8 cellular contexts compared by ENCODE assay signal in genomic region chr13:99265823-99266426, GRCh38. TPM values are rescaled to one million over a fixed set of nuclear protein-coding genes. Genes with fewer than 3 reads are reported as not detected.
DNase-seq lines count a peak whose midpoint lies in the region; ATAC-seq and TF ChIP-seq lines count a peak whose summit lies in the region.

No MANE protein-coding gene starts in this region.

- no peaks in the 10 kb centered on the region for H3K27me3 ChIP-seq in SJSA1 (replicated peaks)

- H3K4me1 ChIP-seq in SJSA1 (replicated peaks) = no peaks in the 10 kb centered on the region

- no peak for DNase-seq in activated T-cell treated with anti-CD3 and anti-CD28 coated beads, Interleukin-2, amount 50 U/mL, for 4 hours
- no peak for DNase-seq in activated T-cell treated with anti-CD3 and anti-CD28 coated beads, Interleukin-2, amount 50 U/mL, for 1 hour
- DNase-seq in Jurkat, Clone E6-1 (ENCODE audit: low read depth, low spot score) = peak; percentile 56
- DNase-seq in SJSA1 (ENCODE audit: low read depth in 1 of 2, low spot score in 2 of 2) (peak; percentile 62 to 81), epithelial cell of esophagus (ENCODE audit: low read depth) (peak; percentile 69), cortex of kidney (lab: John Stamatoyannopoulos, UW) (no peak)

- ATAC-seq in activated T-cell treated with anti-CD3 and anti-CD28 coated beads, Interleukin-2, amount 50 U/mL, for 4 hours = peak; percentile 47 to 50
- no peak for ATAC-seq in HG02623 (IDR thresholded peaks at IDR 0.05; ENCODE audit: unreplicated experiment)

- no peak overlapping the region for H3K4me3 Mint-ChIP-seq in activated T-cell treated with anti-CD3 and anti-CD28 coated beads, Interleukin-2, amount 50 U/mL, for 4 hours
- no peak overlapping the region for H3K4me3 Mint-ChIP-seq in nephron

- H3K27ac Mint-ChIP-seq in nephron = peak overlapping the region in 1 of 3 experiments; percentile 13

- H3K4me1 Mint-ChIP-seq in activated T-cell treated with anti-CD3 and anti-CD28 coated beads, Interleukin-2, amount 50 U/mL, for 4 hours (ENCODE audit: low read depth) = peaks cover 60% of the 10 kb centered on the region
- H3K4me1 Mint-ChIP-seq in nephron = peaks cover 12% of the 10 kb centered on the region

- H3K36me3 ChIP-seq in SJSA1 = peaks cover 13% of the 10 kb centered on the region

- H3K4me3 ChIP-seq in Jurkat, Clone E6-1 (ENCODE audit: low read length) = no peak overlapping the region
- H3K4me3 ChIP-seq in SJSA1 = no peak overlapping the region
- no peak overlapping the region for H3K4me3 ChIP-seq in epithelial cell of esophagus (ENCODE audit: low read length)

- no peaks in the 10 kb centered on the region for H3K9me3 Mint-ChIP-seq in activated T-cell treated with anti-CD3 and anti-CD28 coated beads, Interleukin-2, amount 50 U/mL, for 4 hours
- no peaks in the 10 kb centered on the region for H3K9me3 Mint-ChIP-seq in nephron

- H3K36me3 Mint-ChIP-seq in activated T-cell treated with anti-CD3 and anti-CD28 coated beads, Interleukin-2, amount 50 U/mL, for 4 hours (ENCODE audit: insufficient read depth) = peaks cover 8% of the 10 kb centered on the region
- no peaks in the 10 kb centered on the region for H3K36me3 Mint-ChIP-seq in nephron (ENCODE audit: low read depth)

- H3K27ac ChIP-seq in SJSA1 = no peak overlapping the region

- TF ChIP-seq CTCF in epithelial cell of esophagus (IDR thresholded peaks at IDR 0.05; ENCODE audit: insufficient read depth, low read depth, low read length, missing control alignments) = peak; percentile 65
- peak; percentile 51 to 72 (median 51) for TF ChIP-seq CTCF in nephron (IDR thresholded peaks at IDR 0.05; ENCODE audit: unreplicated experiment in 3 of 3)

- H3K27me3 Mint-ChIP-seq in activated T-cell treated with anti-CD3 and anti-CD28 coated beads, Interleukin-2, amount 50 U/mL, for 4 hours (ENCODE audit: low read depth) = no peaks in the 10 kb centered on the region
- no peaks in the 10 kb centered on the region for H3K27me3 Mint-ChIP-seq in nephron (ENCODE audit: low read depth)

- H3K9me3 ChIP-seq in SJSA1 (replicated peaks) = no peaks in the 10 kb centered on the region

RNA-seq across cellular contexts. Expression of gene GPR18, which starts 7.7 kb away (rescaled TPM):
- 1 to 10 TPM; 3.3 to 4.0 (median 3.9) TPM for total RNA-seq in activated T-cell treated with anti-CD3 and anti-CD28 coated beads, Interleukin-2, amount 50 U/mL, for 4 hours
- 0.60 TPM for polyA plus RNA-seq in Jurkat, Clone E6-1 (2012; ENCODE audit: insufficient read depth, insufficient read length)
- total RNA-seq in SJSA1 (2014; rRNA removed; shearing (Covaris generic)) = not detected in 2 replicates

RNA-seq across cellular contexts. Expression of gene GPR183, which starts 41.3 kb away (rescaled TPM):
- total RNA-seq in activated T-cell treated with anti-CD3 and anti-CD28 coated beads, Interleukin-2, amount 50 U/mL, for 4 hours = 10 to 100 TPM; 48.6 to 86.8 (median 65.7) TPM
- not detected for polyA plus RNA-seq in Jurkat, Clone E6-1 (2012; ENCODE audit: insufficient read depth, insufficient read length)
- 49.6 and 49.7 TPM in 2 replicates for total RNA-seq in SJSA1 (2014; rRNA removed; shearing (Covaris generic))

Comparison
In these comparisons a context has a peak if more than half of its experiments do, and no peak if none do; other contexts are left out.
1. DNase-seq: peak in Jurkat, Clone E6-1 (single experiment), SJSA1 (2 of 2) and epithelial cell of esophagus (single experiment); none in activated T-cell treated with anti-CD3 and anti-CD28 coated beads, Interleukin-2, amount 50 U/mL, for 4 hours (single experiment), activated T-cell treated with anti-CD3 and anti-CD28 coated beads, Interleukin-2, amount 50 U/mL, for 1 hour (single experiment) and cortex of kidney (single experiment).